Comparison of ENCODE assay signal across 8 cellular contexts in genomic region chr6:148559848-148560433, GRCh38.
DNase-seq lines count a peak whose midpoint lies in the region; ATAC-seq and TF ChIP-seq lines count a peak whose summit lies in the region.

No MANE protein-coding gene starts in this region.

- H3K27ac ChIP-seq in AG04450 (ENCODE audit: low read depth, low read length): no peak overlapping the region

- TF ChIP-seq CTCF in AG04450 (IDR thresholded peaks at IDR 0.05; ENCODE audit: low read depth, low read length): peak; percentile 92

- POLR2A ChIA-PET in AG04450 (lab: Yijun Ruan, JAX): interaction anchor here (0.8 kb wide), 1 partner anchor 188 kb away, joined by 5 read pairs; no protein-coding TSS in a partner anchor

- CTCF ChIA-PET in AG04450 (lab: Charles Lee): interaction anchor here (0.6 to 2.5 kb wide), 32 partner anchors 9 to 963 kb away, joined by 3 to 16 read pairs (median 4); no protein-coding TSS in a partner anchor

- H3K9me3 ChIP-seq in AG04450 (ENCODE audit: control insufficient read depth, insufficient read depth, low read length): no peaks in the 10 kb centered on the region

- peak overlapping the region; percentile 58 for H3K4me3 ChIP-seq in AG04450 (ENCODE audit: low read depth, low read length)

- DNase-seq in AG04450 (ENCODE audit: low read depth, low spot score) (peak; percentile 50), NCI-H774 (lab: John Stamatoyannopoulos, UW) (peak; percentile 82), epidermal melanocyte (ENCODE audit: insufficient read length, low spot score) (peak; percentile 40), mucosa of gallbladder (ENCODE audit: low spot score) (peak; percentile 76)
- peak; percentile 89 for DNase-seq in activated CD8-positive, alpha-beta memory T cell treated with anti-CD3 and anti-CD28 coated beads, Interleukin-2, amount 50 U/mL, for 48 hours
- DNase-seq in stimulated activated CD8-positive, alpha-beta memory T cell treated with anti-CD3 and anti-CD28 coated beads, Interleukin-4, amount 100 ng/mL, for 4 hours (ENCODE audit: low read depth in 2 of 2, low spot score in 1 of 2): peak; percentile 26 to 38

- H3K27me3 ChIP-seq in AG04450 (ENCODE audit: control insufficient read depth, insufficient read depth, low read length): no peaks in the 10 kb centered on the region

- ATAC-seq in GM18861 (IDR thresholded peaks at IDR 0.05; ENCODE audit: unreplicated experiment): peak; percentile 71
- peak; percentile 89 for ATAC-seq in HG03354 (IDR thresholded peaks at IDR 0.05; ENCODE audit: poor library complexity, severe bottlenecking, unreplicated experiment)

Comparison
In these comparisons a context has a peak if more than half of its experiments do, and no peak if none do; other contexts are left out.
1. DNase-seq: peak in every context shown above with its lines; median percentile 89 in activated CD8-positive, alpha-beta memory T cell treated with anti-CD3 and anti-CD28 coated beads, Interleukin-2, amount 50 U/mL, for 48 hours; 82 in NCI-H774; 76 in mucosa of gallbladder; 50 in AG04450; 40 in epidermal melanocyte; 32 in stimulated activated CD8-positive, alpha-beta memory T cell treated with anti-CD3 and anti-CD28 coated beads, Interleukin-4, amount 100 ng/mL, for 4 hours.